1 cellular context compared by ENCODE assay signal in genomic region chr17:43803758-43804157, GRCh38.
TF ChIP-seq lines count a peak whose summit lies in the region.

No MANE protein-coding gene starts in this region.

TF ChIP-seq in GM23338, 12 proteins besides CTCF, POLR2A, EP300 and RAD21:
- TF ChIP-seq, protein P1, sequence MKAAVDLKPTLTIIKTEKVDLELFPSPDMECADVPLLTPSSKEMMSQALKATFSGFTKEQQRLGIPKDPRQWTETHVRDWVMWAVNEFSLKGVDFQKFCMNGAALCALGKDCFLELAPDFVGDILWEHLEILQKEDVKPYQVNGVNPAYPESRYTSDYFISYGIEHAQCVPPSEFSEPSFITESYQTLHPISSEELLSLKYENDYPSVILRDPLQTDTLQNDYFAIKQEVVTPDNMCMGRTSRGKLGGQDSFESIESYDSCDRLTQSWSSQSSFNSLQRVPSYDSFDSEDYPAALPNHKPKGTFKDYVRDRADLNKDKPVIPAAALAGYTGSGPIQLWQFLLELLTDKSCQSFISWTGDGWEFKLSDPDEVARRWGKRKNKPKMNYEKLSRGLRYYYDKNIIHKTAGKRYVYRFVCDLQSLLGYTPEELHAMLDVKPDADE (IDR thresholded peaks at IDR 0.05) = no peak
- TF ChIP-seq ZNF114 (CRISPR knock-in tag; IDR thresholded peaks at IDR 0.05) (no peak), ZNF331 (CRISPR knock-in tag; IDR thresholded peaks at IDR 0.05; ENCODE audit: low read depth) (no peak), CREB1 (CRISPR knock-in tag; IDR thresholded peaks at IDR 0.05; ENCODE audit: low read depth) (no peak), STAT1 (IDR thresholded peaks at IDR 0.05; ENCODE audit: unreplicated experiment) (no peak), NANOG (IDR thresholded peaks at IDR 0.05; ENCODE audit: borderline replicate concordance) (no peak), REST (IDR thresholded peaks at IDR 0.05; ENCODE audit: unreplicated experiment) (no peak), ZNF462 (CRISPR knock-in tag; IDR thresholded peaks at IDR 0.05) (no peak), EZH2phosphoT487 (IDR thresholded peaks at IDR 0.05; ENCODE audit: unreplicated experiment) (no peak), JUNB (IDR thresholded peaks at IDR 0.05; ENCODE audit: unreplicated experiment) (no peak), POLR2AphosphoS5 (IDR thresholded peaks at IDR 0.05; ENCODE audit: low read depth) (no peak), EZH2 (IDR thresholded peaks at IDR 0.05; ENCODE audit: low read depth, unreplicated experiment) (no peak)
